In the genomic region with DNA sequence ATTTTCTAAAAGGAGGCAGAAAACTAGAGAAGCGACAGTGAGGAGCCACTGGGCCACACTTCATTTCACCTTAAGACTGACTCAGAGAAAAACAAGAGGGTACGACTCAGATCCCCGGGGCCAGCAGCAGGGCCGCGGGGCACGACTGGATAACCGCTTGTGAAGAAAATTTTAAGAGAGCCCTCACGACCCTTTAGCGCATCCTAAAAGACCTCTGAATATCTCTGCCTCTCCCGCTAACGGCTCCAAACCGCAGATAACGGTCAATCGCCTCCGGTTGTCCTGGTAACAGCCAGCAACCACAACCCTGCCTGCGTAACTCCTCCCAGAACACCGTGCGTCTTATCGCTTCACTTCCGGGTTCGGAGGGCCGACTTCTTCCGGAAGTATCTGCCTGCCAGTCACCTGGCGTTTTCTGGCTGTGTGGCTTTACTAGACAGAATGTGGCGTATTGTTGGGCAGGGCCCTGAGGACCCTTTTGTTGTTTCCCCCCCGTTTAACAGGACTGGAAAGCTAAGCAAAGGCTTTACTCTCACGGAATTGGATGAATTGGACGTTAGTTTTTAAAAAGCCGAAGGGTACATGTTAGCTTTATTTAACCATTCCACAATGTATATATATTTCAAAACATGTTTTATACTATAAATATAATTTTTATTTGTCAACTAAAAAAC, we compare ENCODE assay signal across 8 cellular contexts. TPM values are rescaled to one million over a fixed set of nuclear protein-coding genes. Genes with fewer than 3 reads are reported as not detected.
A peak's percentile ranks its signal among the peaks of the same experiment; 100 is the strongest.
DNase-seq lines count a peak whose midpoint lies in the region; FAIRE-seq and TF ChIP-seq lines count a peak whose summit lies in the region.

No MANE protein-coding gene starts in this region.

- TF ChIP-seq CTCF in GM20000 (IDR thresholded peaks at IDR 0.05; ENCODE audit: extremely low read depth, missing control alignments): no peak
- no peak for TF ChIP-seq CTCF in H1 (IDR thresholded peaks at IDR 0.05; ENCODE audit: control extremely low read depth in 1 of 3, insufficient read depth in 1 of 3, low read depth in 1 of 3, low read length in 3 of 3)

- H3K27me3 ChIP-seq in H1 (replicated peaks in 1 of 4; ENCODE audit: control insufficient read depth in 3 of 4, extremely low read depth in 1 of 4, insufficient read depth in 3 of 4, low read length in 3 of 4) (peaks cover 0 to 9% (median under 1%) of the 10 kb centered on the region in 4 experiments; a peak in 1 of 7 replicates), mesenchymal stem cell (ENCODE audit: control insufficient read depth in 1 of 2, insufficient read depth in 1 of 2, low read length in 2 of 2) (no peaks in the 10 kb centered on the region)

- no peak overlapping the region for H2BK120ac ChIP-seq in H1 (replicated peaks; ENCODE audit: low read depth, low read length)
- no peak overlapping the region for H2BK120ac ChIP-seq in mesenchymal stem cell (ENCODE audit: low read depth, low read length)

- H3K4ac ChIP-seq in H1 (replicated peaks; ENCODE audit: insufficient read length, low read depth, low read length): no peak overlapping the region
- H3K4ac ChIP-seq in mesenchymal stem cell (ENCODE audit: low read depth in 1 of 2, low read length in 2 of 2): no peak overlapping the region

- no peak overlapping the region for H3K18ac ChIP-seq in H1 (ENCODE audit: extremely low read depth, low read length)
- H3K18ac ChIP-seq in mesenchymal stem cell (ENCODE audit: low read depth in 1 of 2, low read length in 2 of 2): peak overlapping the region in 1 of 2 experiments; percentile 72

- DNase-seq in COLO668 (lab: John Stamatoyannopoulos, UW; ENCODE audit: unreplicated experiment): peak; percentile 87
- DNase-seq in GM20000 (ENCODE audit: low spot score): peak; percentile 85
- peak; percentile 75 for DNase-seq in HS-5 (ENCODE audit: low read depth)
- peak; percentile 72 for DNase-seq in NK-92 (lab: John Stamatoyannopoulos, UW; ENCODE audit: unreplicated experiment)
- DNase-seq in activated CD8-positive, alpha-beta memory T cell treated with anti-CD3 and anti-CD28 coated beads for 24 hours: peak; percentile 92
- peak; percentile 58 to 77 for DNase-seq in H1 (ENCODE audit: low read depth in 1 of 2, low spot score in 2 of 2)
- DNase-seq in mesenchymal stem cell: peak; percentile 94
- DNase-seq in stimulated activated CD8-positive, alpha-beta memory T cell treated with anti-CD3 and anti-CD28 coated beads, Interleukin-12 subunit alpha, Interleukin-12 subunit beta, amount 100 ng/mL, for 24 hours (ENCODE audit: extremely low read depth): peak; percentile 69

- H3K4me3 ChIP-seq in H1 (ENCODE audit: extremely low read depth in 1 of 4, insufficient read depth in 2 of 4, low read depth in 3 of 4, low read length in 4 of 4) (peak overlapping the region; percentile 37 to 63 (median 53); a peak in 7 of 8 replicates), mesenchymal stem cell (ENCODE audit: insufficient read depth in 1 of 2, low read depth in 1 of 2, low read length in 2 of 2) (peak overlapping the region; percentile 60 to 91)

- H3K9ac ChIP-seq in H1 (replicated peaks in 1 of 4; ENCODE audit: extremely low read depth in 1 of 4, low read depth in 3 of 4, low read length in 3 of 4) (peak overlapping the region in 1 of 4 experiments; percentile 47; a peak in 2 of 7 replicates), mesenchymal stem cell (ENCODE audit: low read length) (peak overlapping the region; percentile 97)

- no peaks in the 10 kb centered on the region for H4K20me1 ChIP-seq in H1 (replicated peaks in 1 of 2; ENCODE audit: control insufficient read depth in 1 of 2, insufficient read depth in 2 of 2, low read length in 2 of 2)

- no peaks in the 10 kb centered on the region for H3K79me1 ChIP-seq in H1 (ENCODE audit: low read depth, low read length)
- H3K79me1 ChIP-seq in mesenchymal stem cell (replicated peaks; ENCODE audit: low read length, poor library complexity, severe bottlenecking): peaks cover 2% of the 10 kb centered on the region

- H3K36me3 ChIP-seq in H1 (ENCODE audit: control insufficient read depth in 2 of 4, insufficient read depth in 4 of 4, low read length in 3 of 4) (no peaks in the 10 kb centered on the region), mesenchymal stem cell (ENCODE audit: control insufficient read depth in 1 of 2, insufficient read depth in 2 of 2, low read depth in 1 of 2, low read length in 2 of 2) (peaks cover 0 to 3% of the 10 kb centered on the region in 2 experiments)

- no peaks in the 10 kb centered on the region for H3K79me2 ChIP-seq in H1 (ENCODE audit: control insufficient read depth in 1 of 2, insufficient read depth in 2 of 2, low read length in 2 of 2)

- H3K4me1 ChIP-seq in H1 (replicated peaks in 1 of 4; ENCODE audit: control insufficient read depth in 3 of 4, insufficient read depth in 4 of 4, low read length in 3 of 4): peaks cover 0 to 3% (median 2%) of the 10 kb centered on the region in 4 experiments; a peak in 3 of 7 replicates
- peaks cover 1% of the 10 kb centered on the region for H3K4me1 ChIP-seq in mesenchymal stem cell (ENCODE audit: control insufficient read depth, insufficient read depth, low read depth, low read length)

- whole genome bisulfite sequencing in H1 (ENCODE audit: extremely low coverage in 1 of 2, insufficient coverage in 1 of 2, insufficient read length in 1 of 2, insufficient replicate concordance in 2 of 2, low coverage in 1 of 2, low lambda C conversion rate in 2 of 2, missing lambda C conversion rate in 1 of 2), 2 experiments: 10% methylated on average over 29 of the region's 29 CpGs; no CpG with 5 or more reads in 1 of the 2 experiments
- WGBS in mesenchymal stem cell: 1% methylated on average over 24 of the region's 29 CpGs

- H4K5ac ChIP-seq in H1 (ENCODE audit: insufficient read length, low read depth, low read length): peak overlapping the region; percentile 67

- TF ChIP-seq RAD21 in H1 (IDR thresholded peaks at IDR 0.05 in 1 of 2, conservative IDR thresholded peaks at IDR 0.05 in 1 of 2; ENCODE audit: low read depth in 2 of 2, low read length in 2 of 2): no peak

- H2BK12ac ChIP-seq in H1 (ENCODE audit: low read depth, low read length): no peak overlapping the region
- H2BK12ac ChIP-seq in mesenchymal stem cell (ENCODE audit: low read length in 2 of 2): no peak overlapping the region

- CTCF ChIA-PET in H1 (lab: Charles Lee; ENCODE audit: partially characterized antibody): no interaction called here

- H2AK5ac ChIP-seq in H1 (ENCODE audit: low read depth, low read length) (no peak overlapping the region), mesenchymal stem cell (ENCODE audit: low read length, severe bottlenecking) (no peak overlapping the region)

- H3K14ac ChIP-seq in H1 (ENCODE audit: insufficient read length) (no peak overlapping the region), mesenchymal stem cell (ENCODE audit: low read length in 2 of 2) (no peak overlapping the region)

- TF ChIP-seq EP300 in H1 (IDR thresholded peaks at IDR 0.05; ENCODE audit: borderline replicate concordance in 1 of 2, low read depth in 2 of 2, low read length in 2 of 2): no peak

- no peak overlapping the region for H2BK5ac ChIP-seq in H1 (ENCODE audit: low read depth, low read length)
- H2BK5ac ChIP-seq in mesenchymal stem cell (ENCODE audit: low read depth, low read length, poor library complexity, severe bottlenecking): peak overlapping the region; percentile 37

- no peak overlapping the region for H4K91ac ChIP-seq in H1 (replicated peaks; ENCODE audit: insufficient read length, low read length)
- no peak overlapping the region for H4K91ac ChIP-seq in mesenchymal stem cell (ENCODE audit: low read length)

- H2BK20ac ChIP-seq in H1 (ENCODE audit: low read length): no peak overlapping the region

- H3K4me2 ChIP-seq in H1 (ENCODE audit: insufficient read depth in 1 of 2, low read depth in 2 of 2, low read length in 2 of 2): peak overlapping the region; percentile 61 to 66
- peak overlapping the region; percentile 40 for H3K4me2 ChIP-seq in mesenchymal stem cell (ENCODE audit: low read length, poor library complexity, severe bottlenecking)

- H4K8ac ChIP-seq in H1 (ENCODE audit: extremely low read depth, insufficient read depth, low read length): peak overlapping the region; percentile 9; the same call in 1 of the 2 replicates
- H4K8ac ChIP-seq in mesenchymal stem cell (ENCODE audit: low read length): peak overlapping the region; percentile 66

- H2BK15ac ChIP-seq in H1 (ENCODE audit: low read length): no peak overlapping the region
- H2BK15ac ChIP-seq in mesenchymal stem cell (ENCODE audit: low read depth, poor library complexity, severe bottlenecking): no peak overlapping the region

- H2AFZ ChIP-seq in H1 (ENCODE audit: low read length): peak overlapping the region; percentile 80
- peak overlapping the region; percentile 29 for H2AFZ ChIP-seq in mesenchymal stem cell (ENCODE audit: low read depth, low read length)

- H3K27ac ChIP-seq in H1 (ENCODE audit: low read depth, low read length) (no peak overlapping the region), mesenchymal stem cell (ENCODE audit: low read length, poor library complexity, severe bottlenecking) (peak overlapping the region; percentile 43)

- peak; percentile 50 for FAIRE-seq in H1 (lab: Jason Lieb, UNC)

- H3K23ac ChIP-seq in H1 (ENCODE audit: insufficient read length) (no peak overlapping the region), mesenchymal stem cell (ENCODE audit: low read length in 2 of 2) (no peak overlapping the region)

- peaks cover under 1% of the 10 kb centered on the region; the same call in 1 of the 2 replicates for H3K23me2 ChIP-seq in H1 (ENCODE audit: low read depth, low read length)

- H3K9me3 ChIP-seq in H1 (ENCODE audit: insufficient read depth in 2 of 2, low read depth in 1 of 2, low read length in 1 of 2) (no peaks in the 10 kb centered on the region), mesenchymal stem cell (ENCODE audit: control insufficient read depth, low read length) (no peaks in the 10 kb centered on the region)

- H3K56ac ChIP-seq in H1 (replicated peaks; ENCODE audit: insufficient read length, low read depth, low read length): no peak overlapping the region

- POLR2A ChIA-PET in H1 (lab: Charles Lee; ENCODE audit: partially characterized antibody): no interaction called here

- TF ChIP-seq POLR2A in H1 (IDR thresholded peaks at IDR 0.05; ENCODE audit: control extremely low read depth in 1 of 2, low read depth in 2 of 2, low read length in 2 of 2): peak in 1 of 2 experiments; percentile 72; a peak in 2 of 3 replicates

TF ChIP-seq in H1, 55 proteins besides CTCF, POLR2A, EP300 and RAD21 (continues in another document):
- TF ChIP-seq GABPA (IDR thresholded peaks at IDR 0.05; ENCODE audit: borderline replicate concordance, insufficient read depth, low read length): peak; percentile 86; the same call in 1 of the 2 replicates

RNA-seq across cellular contexts. Expression of gene ATP23, which starts 5.4 kb away (rescaled TPM):
- 6.7 and 10.2 TPM in 2 replicates for total RNA-seq in H1 (2021; fragmentation: NEBNext Ultra II Directional; extraction: Animal tissue kit (Norgen Biotek cat#: 25700))
- polyA plus RNA-seq in H1 (2011; rRNA removed): 12.1 and 13.5 TPM in 2 replicates
- 10.4 TPM for polyA plus RNA-seq in H1 (2011; cell fraction: cytosol; rRNA removed)
- 4.3 TPM for polyA plus RNA-seq in H1 (2011; cell fraction: nucleus; rRNA removed)
- polyA plus RNA-seq in H1 (2012, experiment 1 of 2): 4.2 to 8.9 TPM (median 8.2 TPM) in 4 replicates
- 3.5 TPM for polyA plus RNA-seq in H1 (2012, experiment 2 of 2)
- 8.1 TPM for polyA plus RNA-seq in H1 (2013, experiment 1 of 2)
- polyA plus RNA-seq in H1 (2013, experiment 2 of 2): 6.9 TPM
- polyA minus RNA-seq in H1 (2011; rRNA and poly(A)+ RNA removed): 5.0 and 8.6 TPM in 2 replicates
- 4.8 TPM for polyA minus RNA-seq in H1 (2011; cell fraction: cytosol; rRNA and poly(A)+ RNA removed)
- polyA minus RNA-seq in H1 (2011; cell fraction: nucleus; rRNA and poly(A)+ RNA removed): 5.3 TPM
- 6.5 TPM for polyA plus RNA-seq in mesenchymal stem cell (2013, experiment 1 of 2)
- 5.7 TPM for polyA plus RNA-seq in mesenchymal stem cell (2013, experiment 2 of 2)
